Comparison of ENCODE assay signal across 13 cellular contexts in the genomic region with DNA sequence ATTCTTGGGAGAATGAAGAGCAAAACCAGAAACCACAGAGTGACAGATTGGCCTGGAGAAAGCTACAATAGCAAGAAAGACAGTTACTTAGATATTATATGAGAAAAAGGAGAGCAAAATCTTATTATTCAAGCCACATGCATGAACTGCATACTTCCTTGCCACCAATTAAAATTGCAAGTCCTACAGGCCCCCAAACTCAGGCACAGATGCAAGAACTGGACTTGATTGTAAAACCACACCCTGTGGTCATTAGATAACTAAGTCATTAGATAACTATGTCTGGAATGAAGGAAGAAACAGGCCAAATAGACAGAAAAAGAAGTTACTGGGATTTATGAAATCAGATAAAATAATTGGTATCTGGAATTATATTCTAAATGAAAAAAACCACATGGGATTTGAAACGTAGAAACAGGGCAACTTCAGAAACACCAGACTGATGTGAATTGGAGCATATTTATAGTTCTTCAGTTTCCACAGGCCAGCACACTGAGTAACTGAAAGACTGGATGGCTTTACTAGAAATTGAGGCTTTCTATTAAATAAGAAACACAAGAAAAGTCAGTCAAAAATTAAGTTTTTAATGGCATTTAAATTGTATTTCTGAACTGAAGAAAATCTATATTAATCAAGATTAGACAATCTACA. TPM values are rescaled to one million over a fixed set of nuclear protein-coding genes. Genes with fewer than 3 reads are reported as not detected.
DNase-seq lines count a peak whose midpoint lies in the region; ATAC-seq and TF ChIP-seq lines count a peak whose summit lies in the region.
"Had no signal": no experiment of that assay in that cellular context is flagged by ENCODE, and none has a peak within 500 bp of the region (broad histone marks: within the 10 kb centered on the region; RNA-seq: fewer than 3 reads in every experiment).

No MANE protein-coding gene starts in this region.

- no peaks in the 10 kb centered on the region for H3K4me1 ChIP-seq in skeletal muscle tissue (ENCODE audit: control insufficient read depth in 3 of 3, insufficient read depth in 3 of 3, low read length in 3 of 3)

- H3K27me3 ChIP-seq in skeletal muscle tissue (ENCODE audit: control insufficient read depth in 3 of 3, insufficient read depth in 3 of 3, low read length in 3 of 3) = no peaks in the 10 kb centered on the region

- TF ChIP-seq POLR2A in erythroblast (IDR thresholded peaks at IDR 0.05; ENCODE audit: low read length) = no peak

- peak overlapping the region; percentile 37 for H3K27ac ChIP-seq in skeletal muscle tissue (ENCODE audit: low read depth, low read length)

- H3K4me3 ChIP-seq in skeletal muscle tissue (ENCODE audit: low read length in 3 of 3) = no peak overlapping the region

- H3K36me3 ChIP-seq in skeletal muscle tissue (ENCODE audit: control insufficient read depth in 3 of 3, insufficient read depth in 3 of 3, low read length in 3 of 3) = no peaks in the 10 kb centered on the region

- DNase-seq in H4 (ENCODE audit: low spot score) (peak; percentile 25), SW480 (ENCODE audit: low spot score) (peak; percentile 48), fibroblast of the conjunctiva (ENCODE audit: low read depth) (peak; percentile 55), NCI-H1694 treated with DMSO at 0.1 percent for 48 hours (lab: John Stamatoyannopoulos, UW) (no peak), erythroblast (lab: John Stamatoyannopoulos, UW) (no peak)
- DNase-seq: DMS79; kidney; NCI-H2029 treated with DMSO at 0.1 percent for 48 hours; stimulated activated CD4-positive, alpha-beta T cell treated with anti-CD3 and anti-CD28 coated beads, Interleukin-2, amount 100 ng/mL, for 24 hours; stimulated activated naive CD4-positive, alpha-beta T cell treated with Interleukin-2 at 50 U/mL for 16 hours had no signal

- no peaks in the 10 kb centered on the region for H3K9me3 ChIP-seq in skeletal muscle tissue (ENCODE audit: control insufficient read depth in 3 of 3, low read length in 3 of 3)

- ATAC-seq in HG03097 (IDR thresholded peaks at IDR 0.05; ENCODE audit: low FRiP score, unreplicated experiment) (no peak), GM21515 (IDR thresholded peaks at IDR 0.05; ENCODE audit: unreplicated experiment) (no peak)

- no peak overlapping the region for H3K9ac ChIP-seq in skeletal muscle tissue (ENCODE audit: low read depth in 1 of 3, low read length in 3 of 3)

RNA-seq across cellular contexts. Expression of a gene that starts 49.4 kb away (rescaled TPM):
- 7.5 and 8.6 TPM in 2 replicates for total RNA-seq in H4 (2014; rRNA removed; shearing (Covaris generic))
- 4.7 TPM for total RNA-seq in skeletal muscle tissue

Comparison
In these comparisons a context has a peak if more than half of its experiments do, and no peak if none do; other contexts are left out.
1. DNase-seq: peak in H4 (single experiment), SW480 (single experiment) and fibroblast of the conjunctiva (single experiment); none in NCI-H1694 treated with DMSO at 0.1 percent for 48 hours (single experiment) and erythroblast (0 of 2).